ENCODE assay signal across 8 cellular contexts in genomic region chr2:126657146-126657635, GRCh38. TPM values are rescaled to one million over a fixed set of nuclear protein-coding genes. Genes with fewer than 3 reads are reported as not detected.
DNase-seq lines count a peak whose midpoint lies in the region; ATAC-seq and TF ChIP-seq lines count a peak whose summit lies in the region.

No MANE protein-coding gene starts in this region.

- H3K27me3 ChIP-seq in BLaER1 treated with 17β-estradiol and CSF1 and Interleukin-3, amounts not matched to agents 10 nM and 100 nM: no peaks in the 10 kb centered on the region
- H3K27me3 ChIP-seq in Karpas-422 (ENCODE audit: low read length) (no peaks in the 10 kb centered on the region), fibroblast of lung (ENCODE audit: control insufficient read depth, insufficient read depth, low read length) (no peaks in the 10 kb centered on the region), neutrophil (no peaks in the 10 kb centered on the region)

- peak; percentile 65 for DNase-seq in Karpas-422
- peak; percentile 69 for DNase-seq in activated T-cell treated with anti-CD3 and anti-CD28 coated beads, Interleukin-2, amount 50 U/mL, for 48 hours
- DNase-seq in fibroblast of lung (ENCODE audit: low read depth in 2 of 2): peak; percentile 85 to 99
- DNase-seq in ACHN: no peak
- DNase-seq in NCI-H524 (lab: John Stamatoyannopoulos, UW): no peak

- peak; percentile 1 for ATAC-seq in GM21423 (IDR thresholded peaks at IDR 0.05; ENCODE audit: unreplicated experiment)

- H3K4me2 ChIP-seq in BLaER1 treated with 17β-estradiol and CSF1 and Interleukin-3, amounts not matched to agents 10 nM and 100 nM: peak overlapping the region; percentile 91 to 99 (median 95)
- H3K4me2 ChIP-seq in Karpas-422 (ENCODE audit: low read depth, low read length, poor library complexity, severe bottlenecking) (peak overlapping the region; percentile 86), fibroblast of lung (ENCODE audit: extremely low read depth, insufficient read depth, low read length) (peak overlapping the region; percentile 61)

- H3K27ac ChIP-seq in BLaER1 treated with 17β-estradiol and CSF1 and Interleukin-3, amounts not matched to agents 10 nM and 100 nM: peak overlapping the region; percentile 91 to 100 (median 100)
- H3K27ac ChIP-seq in Karpas-422 (ENCODE audit: low read length) (peak overlapping the region; percentile 80), fibroblast of lung (ENCODE audit: insufficient read depth, low read length) (peak overlapping the region; percentile 98), neutrophil (peak overlapping the region; percentile 92)

- peaks cover 0 to 51% (median 36%) of the 10 kb centered on the region in 11 experiments; a peak in 17 of 22 replicates for H3K36me3 ChIP-seq in BLaER1 treated with 17β-estradiol and CSF1 and Interleukin-3, amounts not matched to agents 10 nM and 100 nM
- H3K36me3 ChIP-seq in Karpas-422 (ENCODE audit: insufficient read depth, low read length) (no peaks in the 10 kb centered on the region), fibroblast of lung (ENCODE audit: control insufficient read depth, insufficient read depth, low read length) (no peaks in the 10 kb centered on the region), neutrophil (no peaks in the 10 kb centered on the region)

- in situ Hi-C loops in ACHN (cut with HindIII; ENCODE audit: low pct_ligation_motif_present, low pct_unique_long_range_greater_than_20kb, low sequenced_read_pairs): no loop called here

- H3K79me2 ChIP-seq in Karpas-422 (ENCODE audit: low read length) (peaks cover 51% of the 10 kb centered on the region), fibroblast of lung (ENCODE audit: control insufficient read depth, insufficient read depth, low read length) (peaks cover 22% of the 10 kb centered on the region)

- TF ChIP-seq CTCF in fibroblast of lung (conservative IDR thresholded peaks at IDR 0.05 in 1 of 2, IDR thresholded peaks at IDR 0.05 in 1 of 2; ENCODE audit: low read depth in 1 of 2, low read length in 2 of 2) (no peak), neutrophil (IDR thresholded peaks at IDR 0.05) (no peak)

- H2AFZ ChIP-seq in Karpas-422 (ENCODE audit: low read length): peak overlapping the region; percentile 97
- H2AFZ ChIP-seq in fibroblast of lung (ENCODE audit: low read length): no peak overlapping the region

- no peaks in the 10 kb centered on the region for H3K9me2 ChIP-seq in Karpas-422 (replicated peaks; ENCODE audit: insufficient read depth, low read length)

- H3K4me1 ChIP-seq in BLaER1 treated with 17β-estradiol and CSF1 and Interleukin-3, amounts not matched to agents 10 nM and 100 nM: peaks cover 62 to 80% (median 69%) of the 10 kb centered on the region in 10 experiments
- H3K4me1 ChIP-seq in Karpas-422 (ENCODE audit: low read length) (peaks cover 57% of the 10 kb centered on the region), fibroblast of lung (ENCODE audit: control insufficient read depth, extremely low read depth, insufficient read depth, low read length) (peaks cover 14% of the 10 kb centered on the region), neutrophil (ENCODE audit: control insufficient read depth in 1 of 2, insufficient read depth in 1 of 2, low read depth in 1 of 2, low read length in 1 of 2) (peaks cover 67 to 72% of the 10 kb centered on the region in 2 experiments)

- peak overlapping the region; percentile 76 to 97 (median 90) for H3K4me3 ChIP-seq in BLaER1 treated with 17β-estradiol and CSF1 and Interleukin-3, amounts not matched to agents 10 nM and 100 nM
- H3K4me3 ChIP-seq in Karpas-422 (ENCODE audit: low read length) (peak overlapping the region; percentile 96), fibroblast of lung (replicated peaks in 1 of 4; ENCODE audit: control extremely low read depth in 1 of 4, insufficient read depth in 1 of 4, low read depth in 3 of 4, low read length in 4 of 4) (peak overlapping the region; percentile 50 to 89 (median 78)), neutrophil (ENCODE audit: low read depth in 1 of 2, low read length in 1 of 2) (peak overlapping the region; percentile 59 to 90)

- peaks cover 0 to 4% (median 2%) of the 10 kb centered on the region in 11 experiments; a peak in 7 of 22 replicates for H3K9me3 ChIP-seq in BLaER1 treated with 17β-estradiol and CSF1 and Interleukin-3, amounts not matched to agents 10 nM and 100 nM (replicated peaks in 1 of 11)
- H3K9me3 ChIP-seq in Karpas-422 (ENCODE audit: low read length): no peaks in the 10 kb centered on the region
- no peaks in the 10 kb centered on the region for H3K9me3 ChIP-seq in fibroblast of lung (ENCODE audit: control insufficient read depth, insufficient read depth, low read depth, low read length)
- no peaks in the 10 kb centered on the region for H3K9me3 ChIP-seq in neutrophil

- peak overlapping the region; percentile 94 to 100 (median 100) for H3K9ac ChIP-seq in BLaER1 treated with 17β-estradiol and CSF1 and Interleukin-3, amounts not matched to agents 10 nM and 100 nM
- H3K9ac ChIP-seq in Karpas-422 (ENCODE audit: low read length): peak overlapping the region; percentile 93
- H3K9ac ChIP-seq in fibroblast of lung (ENCODE audit: insufficient read depth, low read length): peak overlapping the region; percentile 93

- peaks cover 0 to 43% (median 33%) of the 10 kb centered on the region in 11 experiments; a peak in 19 of 22 replicates for H4K20me1 ChIP-seq in BLaER1 treated with 17β-estradiol and CSF1 and Interleukin-3, amounts not matched to agents 10 nM and 100 nM
- H4K20me1 ChIP-seq in Karpas-422 (ENCODE audit: insufficient read depth, low read depth, low read length) (no peaks in the 10 kb centered on the region), fibroblast of lung (ENCODE audit: control insufficient read depth, extremely low read depth, insufficient read depth, low read length) (no peaks in the 10 kb centered on the region)

RNA-seq across cellular contexts. Expression of gene GYPC, which starts 1.2 kb away (rescaled TPM):
- 156 and 251 TPM in 2 replicates for total RNA-seq in Karpas-422 (2014; rRNA removed; shearing (Covaris generic); ENCODE audit: low replicate concordance)
- total RNA-seq in fibroblast of lung: 135 and 244 TPM in 2 replicates
- 167 and 170 TPM in 2 replicates for polyA plus RNA-seq in fibroblast of lung
- polyA plus RNA-seq in fibroblast of lung (2012): 136 and 141 TPM in 2 replicates
- 236 and 284 TPM in 2 replicates for polyA minus RNA-seq in fibroblast of lung (ENCODE audit: low replicate concordance)

Comparison
In these comparisons a context has a peak if more than half of its experiments do, and no peak if none do; other contexts are left out.
1. DNase-seq: peak in Karpas-422 (single experiment), activated T-cell treated with anti-CD3 and anti-CD28 coated beads, Interleukin-2, amount 50 U/mL, for 48 hours (2 of 2) and fibroblast of lung (2 of 2); none in ACHN (single experiment) and NCI-H524 (0 of 2).
2. Peak in every context shown above with its lines, with median percentiles within 50 percentile points of each other: H3K27ac ChIP-seq, H3K4me2 ChIP-seq, H3K4me3 ChIP-seq and H3K9ac ChIP-seq.